ENCODE assay signal across 24 cellular contexts in the genomic region with DNA sequence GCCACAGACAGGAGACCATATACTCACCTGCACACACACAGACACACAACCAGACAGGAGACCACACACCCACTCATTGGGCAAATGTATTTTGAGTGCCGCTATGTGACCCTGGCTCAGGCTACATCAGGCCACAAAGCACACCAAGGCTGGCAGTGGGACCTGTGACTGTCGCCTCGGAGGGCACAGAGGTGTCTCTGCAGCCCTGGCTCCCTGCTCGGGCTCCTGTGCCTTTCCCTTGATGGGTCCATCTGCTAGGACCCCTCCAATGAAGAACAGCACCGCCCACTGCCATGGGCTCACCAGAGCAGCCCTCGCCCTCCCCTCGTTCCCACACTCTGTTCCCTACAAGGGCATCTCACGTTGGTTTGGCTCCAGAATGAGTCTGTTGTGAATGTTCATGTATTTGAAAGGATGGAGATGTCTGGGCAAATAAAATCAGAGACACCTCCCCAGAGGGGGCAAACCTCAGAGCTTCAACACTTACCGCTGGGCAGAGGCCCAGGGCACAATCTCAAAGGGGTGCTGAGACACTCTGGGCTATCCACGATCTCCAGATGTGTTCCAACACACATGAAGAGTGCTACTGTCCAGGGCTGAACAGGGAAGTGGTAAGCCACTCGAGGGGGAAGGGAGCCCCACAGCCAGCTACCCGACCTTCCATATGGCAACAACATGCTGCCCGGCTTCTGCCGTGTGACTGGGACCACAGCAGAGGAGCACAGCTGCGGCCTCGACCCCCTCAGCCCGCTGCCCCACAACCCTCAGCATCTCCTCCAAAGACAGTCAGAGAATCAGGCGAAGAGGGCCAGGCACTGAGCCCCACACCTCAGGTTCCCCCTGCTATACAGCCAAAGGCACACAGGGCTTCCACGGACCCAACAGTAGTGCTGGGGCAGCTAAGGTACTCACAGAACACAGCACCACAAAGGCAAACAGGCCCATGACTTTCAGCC.
A peak's percentile ranks its signal among the peaks of the same experiment; 100 is the strongest.
DNase-seq lines count a peak whose midpoint lies in the region; ATAC-seq and TF ChIP-seq lines count a peak whose summit lies in the region.
"Had no signal": no experiment of that assay in that cellular context is flagged by ENCODE, and none has a peak within 500 bp of the region (broad histone marks: within the 10 kb centered on the region; RNA-seq: fewer than 3 reads in every experiment).

No MANE protein-coding gene starts in this region.

- peaks cover 0 to 2% (median 0%) of the 10 kb centered on the region in 5 experiments for H3K9me3 Mint-ChIP-seq in brain
- H3K9me3 Mint-ChIP-seq in naive thymus-derived CD4-positive, alpha-beta T cell: no peaks in the 10 kb centered on the region
- no peaks in the 10 kb centered on the region for H3K9me3 Mint-ChIP-seq in stimulated activated effector memory CD8-positive, alpha-beta T cell treated with anti-CD3 and anti-CD28 coated beads, Interleukin-12 subunit alpha, Interleukin-12 subunit beta, amount 100 ng/mL, for 72 hours
- H3K9me3 Mint-ChIP-seq in activated CD8-positive, alpha-beta T cell treated with anti-CD3 and anti-CD28 coated beads, Interleukin-2, amount 10 ng/mL, durations not matched to agents 7 days and 5 days (ENCODE audit: insufficient read depth): no peaks in the 10 kb centered on the region
- H3K9me3 Mint-ChIP-seq: CD8-positive, alpha-beta T cell had no signal

- H3K27me3 ChIP-seq in H7 (ENCODE audit: control insufficient read depth, insufficient read depth, low read length): peaks cover 1% of the 10 kb centered on the region; the same call in 1 of the 2 replicates
- no peaks in the 10 kb centered on the region for H3K27me3 ChIP-seq in naive thymus-derived CD4-positive, alpha-beta T cell (ENCODE audit: control insufficient read depth in 2 of 2, insufficient read depth in 2 of 2, low read length in 2 of 2)
- H3K27me3 ChIP-seq: SJSA1 had no signal

- H3K36me3 ChIP-seq in H7 (replicated peaks; ENCODE audit: control insufficient read depth, insufficient read depth, low read length): no peaks in the 10 kb centered on the region
- no peaks in the 10 kb centered on the region for H3K36me3 ChIP-seq in naive thymus-derived CD4-positive, alpha-beta T cell (ENCODE audit: control insufficient read depth in 2 of 3, insufficient read depth in 3 of 3, low read length in 3 of 3)
- H3K36me3 ChIP-seq: SJSA1 had no signal

- H3K4me1 ChIP-seq in naive thymus-derived CD4-positive, alpha-beta T cell (ENCODE audit: control insufficient read depth in 2 of 2, insufficient read depth in 2 of 2, low read length in 2 of 2): no peaks in the 10 kb centered on the region
- H3K4me1 ChIP-seq: SJSA1 had no signal

- intact Hi-C loops in naive thymus-derived CD4-positive, alpha-beta T cell (cut with micrococcal nuclease): no loop called here

- no peaks in the 10 kb centered on the region for H3K27me3 Mint-ChIP-seq in brain
- H3K27me3 Mint-ChIP-seq in naive thymus-derived CD4-positive, alpha-beta T cell: peaks cover 0 to 6% (median 0%) of the 10 kb centered on the region in 5 donors
- peaks cover 2% of the 10 kb centered on the region for H3K27me3 Mint-ChIP-seq in activated CD8-positive, alpha-beta T cell treated with anti-CD3 and anti-CD28 coated beads, Interleukin-2, amount 10 ng/mL, durations not matched to agents 7 days and 5 days (ENCODE audit: low read depth)
- H3K27me3 Mint-ChIP-seq: B cell had no signal

- CTCF ChIA-PET in naive thymus-derived CD4-positive, alpha-beta T cell (lab: Charles Lee): no interaction called here
- CTCF ChIA-PET in activated CD8-positive, alpha-beta T cell treated with anti-CD3 and anti-CD28 coated beads, Interleukin-2, amount 10 ng/mL, durations not matched to agents 7 days and 5 days (lab: Charles Lee): no interaction called here

- peaks cover 54% of the 10 kb centered on the region for H3K4me1 Mint-ChIP-seq in brain
- H3K4me1 Mint-ChIP-seq in naive thymus-derived CD4-positive, alpha-beta T cell: no peaks in the 10 kb centered on the region
- H3K4me1 Mint-ChIP-seq in stimulated activated effector memory CD8-positive, alpha-beta T cell treated with anti-CD3 and anti-CD28 coated beads, Interleukin-12 subunit alpha, Interleukin-12 subunit beta, amount 100 ng/mL, for 72 hours: no peaks in the 10 kb centered on the region
- H3K4me1 Mint-ChIP-seq in activated CD8-positive, alpha-beta T cell treated with anti-CD3 and anti-CD28 coated beads, Interleukin-2, amount 10 ng/mL, durations not matched to agents 7 days and 5 days (ENCODE audit: low read depth): no peaks in the 10 kb centered on the region
- H3K4me1 Mint-ChIP-seq: B cell had no signal

- H3K4me3 Mint-ChIP-seq in brain: no peak overlapping the region
- H3K4me3 Mint-ChIP-seq in naive thymus-derived CD4-positive, alpha-beta T cell: no peak overlapping the region
- no peak overlapping the region for H3K4me3 Mint-ChIP-seq in stimulated activated effector memory CD8-positive, alpha-beta T cell treated with anti-CD3 and anti-CD28 coated beads, Interleukin-12 subunit alpha, Interleukin-12 subunit beta, amount 100 ng/mL, for 72 hours
- no peak overlapping the region for H3K4me3 Mint-ChIP-seq in activated CD8-positive, alpha-beta T cell treated with anti-CD3 and anti-CD28 coated beads, Interleukin-2, amount 10 ng/mL, durations not matched to agents 7 days and 5 days
- H3K4me3 Mint-ChIP-seq: B cell; CD8-positive, alpha-beta T cell had no signal

- POLR2A ChIA-PET in naive thymus-derived CD4-positive, alpha-beta T cell (lab: Charles Lee): no interaction called here
- POLR2A ChIA-PET in activated CD8-positive, alpha-beta T cell treated with anti-CD3 and anti-CD28 coated beads, Interleukin-2, amount 10 ng/mL, durations not matched to agents 7 days and 5 days (lab: Charles Lee): no interaction called here

- H3K4me3 ChIP-seq in H7 (ENCODE audit: insufficient read depth, low read depth, low read length): no peak overlapping the region
- H3K4me3 ChIP-seq in naive thymus-derived CD4-positive, alpha-beta T cell (ENCODE audit: low read length): no peak overlapping the region
- H3K4me3 ChIP-seq: PC-9, SJSA1 had no signal

- peak; percentile 16 for ATAC-seq in naive thymus-derived CD4-positive, alpha-beta T cell
- ATAC-seq in stimulated activated effector memory CD8-positive, alpha-beta T cell treated with anti-CD3 and anti-CD28 coated beads, Interleukin-12 subunit alpha, Interleukin-12 subunit beta, amount 100 ng/mL, for 72 hours: peak; percentile 5
- no peak for ATAC-seq in activated CD8-positive, alpha-beta T cell treated with anti-CD3 and anti-CD28 coated beads, Interleukin-2, amount 10 ng/mL, durations not matched to agents 7 days and 5 days
- no peak for ATAC-seq in GM18502 (IDR thresholded peaks at IDR 0.05; ENCODE audit: poor library complexity, unreplicated experiment)
- ATAC-seq: CD8-positive, alpha-beta T cell; HepG2; Right ventricle myocardium inferior had no signal

- TF ChIP-seq CTCF in brain (conservative IDR thresholded peaks at IDR 0.05): no peak

- H3K9me3 ChIP-seq in naive thymus-derived CD4-positive, alpha-beta T cell (ENCODE audit: control insufficient read depth in 2 of 3, low read length in 3 of 3): no peaks in the 10 kb centered on the region
- H3K9me3 ChIP-seq: Caco-2, SJSA1 had no signal

- no peak overlapping the region for H3K27ac ChIP-seq in naive thymus-derived CD4-positive, alpha-beta T cell (ENCODE audit: low read depth, low read length)
- H3K27ac ChIP-seq: C4-2B, PC-9, SJSA1 had no signal

- no peaks in the 10 kb centered on the region for H3K36me3 Mint-ChIP-seq in brain
- H3K36me3 Mint-ChIP-seq in naive thymus-derived CD4-positive, alpha-beta T cell: no peaks in the 10 kb centered on the region
- H3K36me3 Mint-ChIP-seq in stimulated activated effector memory CD8-positive, alpha-beta T cell treated with anti-CD3 and anti-CD28 coated beads, Interleukin-12 subunit alpha, Interleukin-12 subunit beta, amount 100 ng/mL, for 72 hours: no peaks in the 10 kb centered on the region
- no peaks in the 10 kb centered on the region for H3K36me3 Mint-ChIP-seq in activated CD8-positive, alpha-beta T cell treated with anti-CD3 and anti-CD28 coated beads, Interleukin-2, amount 10 ng/mL, durations not matched to agents 7 days and 5 days (ENCODE audit: low read depth)
- H3K36me3 Mint-ChIP-seq: CD8-positive, alpha-beta T cell had no signal

- DNase-seq in H7 (peak; percentile 20), GM19240 (ENCODE audit: insufficient read length, low spot score) (no peak), AG20443 (ENCODE audit: low spot score) (no peak)
- DNase-seq in naive thymus-derived CD4-positive, alpha-beta T cell: no peak
- DNase-seq in stimulated activated effector memory CD8-positive, alpha-beta T cell treated with anti-CD3 and anti-CD28 coated beads, Interleukin-12 subunit alpha, Interleukin-12 subunit beta, amount 100 ng/mL, for 72 hours (ENCODE audit: low spot score in 2 of 2): peak in 1 of 2 donors; percentile 37
- DNase-seq in activated CD8-positive, alpha-beta T cell treated with anti-CD3 and anti-CD28 coated beads, Interleukin-2, amount 10 ng/mL, durations not matched to agents 7 days and 5 days: no peak
- DNase-seq: Caco-2; CD8-positive, alpha-beta T cell; Kasumi-1; NCI-H1105 treated with DMSO at 0.1 percent for 48 hours; NCI-H146; NCI-H1930; NCI-H2107; NCI-H526; NCI-H82; NK-92 treated with Interleukin-12 subunit alpha and Interleukin-12 subunit beta, amount 100 ng/mL, for 24 hours; PC-9 had no signal

- H3K27ac Mint-ChIP-seq in brain: peak overlapping the region in 3 of 5 experiments; percentile 4 to 66 (median 60)
- no peak overlapping the region for H3K27ac Mint-ChIP-seq in naive thymus-derived CD4-positive, alpha-beta T cell
- no peak overlapping the region for H3K27ac Mint-ChIP-seq in stimulated activated effector memory CD8-positive, alpha-beta T cell treated with anti-CD3 and anti-CD28 coated beads, Interleukin-12 subunit alpha, Interleukin-12 subunit beta, amount 100 ng/mL, for 72 hours
- no peak overlapping the region for H3K27ac Mint-ChIP-seq in activated CD8-positive, alpha-beta T cell treated with anti-CD3 and anti-CD28 coated beads, Interleukin-2, amount 10 ng/mL, durations not matched to agents 7 days and 5 days
- H3K27ac Mint-ChIP-seq: B cell; CD8-positive, alpha-beta T cell had no signal

Comparison
In these comparisons a context has a peak if more than half of its experiments do, and no peak if none do; other contexts are left out.
1. H3K27ac Mint-ChIP-seq: peak in brain (3 of 5); none in naive thymus-derived CD4-positive, alpha-beta T cell (0 of 9), stimulated activated effector memory CD8-positive, alpha-beta T cell treated with anti-CD3 and anti-CD28 coated beads, Interleukin-12 subunit alpha, Interleukin-12 subunit beta, amount 100 ng/mL, for 72 hours (single experiment) and activated CD8-positive, alpha-beta T cell treated with anti-CD3 and anti-CD28 coated beads, Interleukin-2, amount 10 ng/mL, durations not matched to agents 7 days and 5 days (single experiment).
2. ATAC-seq: peak in naive thymus-derived CD4-positive, alpha-beta T cell (single experiment) and stimulated activated effector memory CD8-positive, alpha-beta T cell treated with anti-CD3 and anti-CD28 coated beads, Interleukin-12 subunit alpha, Interleukin-12 subunit beta, amount 100 ng/mL, for 72 hours (single experiment); none in activated CD8-positive, alpha-beta T cell treated with anti-CD3 and anti-CD28 coated beads, Interleukin-2, amount 10 ng/mL, durations not matched to agents 7 days and 5 days (single experiment) and GM18502 (single experiment).